ENCODE assay signal across 10 cellular contexts in the genomic region with DNA sequence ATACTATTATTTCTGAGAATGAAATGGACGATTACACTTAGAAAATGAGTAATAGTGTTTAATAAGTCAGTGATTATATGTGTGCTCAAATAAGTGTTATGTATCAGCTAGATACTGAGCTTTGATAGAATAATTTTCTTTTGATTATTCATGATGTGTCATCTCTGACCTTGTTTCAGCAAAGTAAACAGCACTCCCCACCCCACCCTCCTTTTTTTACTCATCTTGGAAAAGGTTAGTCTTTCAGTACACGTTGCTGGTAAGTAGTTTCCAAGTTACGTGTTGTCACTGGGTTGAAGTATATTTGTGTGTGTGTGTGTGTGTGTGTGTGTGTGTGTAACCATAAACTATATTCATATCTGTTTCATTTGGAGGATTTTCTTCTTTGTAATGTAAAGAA.
DNase-seq lines count a peak whose midpoint lies in the region; ATAC-seq and TF ChIP-seq lines count a peak whose summit lies in the region.
"Had no signal": no experiment of that assay in that cellular context is flagged by ENCODE, and none has a peak within 500 bp of the region (broad histone marks: within the 10 kb centered on the region; RNA-seq: fewer than 3 reads in every experiment).

No MANE protein-coding gene starts in this region.

- no peaks in the 10 kb centered on the region for H3K27me3 ChIP-seq in Karpas-422 (ENCODE audit: low read length)
- H3K27me3 ChIP-seq: upper lobe of right lung had no signal

- H3K9me3 Mint-ChIP-seq in activated T-helper 2 cell treated with anti-CD3 and anti-CD28 coated beads, Interferon-gamma antibody, Interleukin-2, Interleukin-4, amounts not matched to agents 10 μg/mL and 5 μg/mL and 100 μg/mL, durations not matched to agents 14 hours and 24 hours and 36 hours: no peaks in the 10 kb centered on the region

- intact Hi-C loops in left colon (cut with DNase I, micrococcal nuclease): no loop called here
- intact Hi-C loops in activated T-helper 2 cell treated with anti-CD3 and anti-CD28 coated beads, Interferon-gamma antibody, Interleukin-2, Interleukin-4, amounts not matched to agents 10 μg/mL and 5 μg/mL and 100 μg/mL, durations not matched to agents 14 hours and 24 hours and 36 hours (cut with micrococcal nuclease): no loop called here

- H3K4me3 ChIP-seq in astrocyte of the spinal cord (ENCODE audit: low read depth, low read length) (no peak overlapping the region), Karpas-422 (ENCODE audit: low read length) (no peak overlapping the region)
- H3K4me3 ChIP-seq: upper lobe of right lung had no signal

- H3K27me3 Mint-ChIP-seq in activated T-helper 2 cell treated with anti-CD3 and anti-CD28 coated beads, Interferon-gamma antibody, Interleukin-2, Interleukin-4, amounts not matched to agents 10 μg/mL and 5 μg/mL and 100 μg/mL, durations not matched to agents 14 hours and 24 hours and 36 hours (ENCODE audit: low read depth): no peaks in the 10 kb centered on the region

- no peak overlapping the region for H3K27ac ChIP-seq in Karpas-422 (ENCODE audit: low read length)
- H3K27ac ChIP-seq: upper lobe of right lung had no signal

- no peak overlapping the region for H2AFZ ChIP-seq in Karpas-422 (ENCODE audit: low read length)

- in situ Hi-C loops in astrocyte of the spinal cord (cut with HindIII; ENCODE audit: low sequenced_read_pairs): no loop called here

- DNase-seq in AG09319 (ENCODE audit: extremely low read depth, low read depth): peak; percentile 36
- DNase-seq in HT-29 (ENCODE audit: low spot score): peak; percentile 39
- peak; percentile 86 for DNase-seq in astrocyte of the spinal cord (ENCODE audit: low read depth, low spot score)
- DNase-seq in left colon: no peak
- no peak for DNase-seq in activated T-helper 2 cell treated with anti-CD3 and anti-CD28 coated beads, Interferon-gamma antibody, Interleukin-2, Interleukin-4, amounts not matched to agents 10 μg/mL and 5 μg/mL and 100 μg/mL, durations not matched to agents 14 hours and 24 hours and 36 hours (ENCODE audit: low spot score)
- no peak for DNase-seq in effector CD8-positive, alpha-beta T cell (lab: John Stamatoyannopoulos, UW)
- no peak for DNase-seq in Karpas-422
- no peak for DNase-seq in retina
- DNase-seq: caudate nucleus, upper lobe of right lung had no signal

- H3K4me1 ChIP-seq in Karpas-422 (ENCODE audit: low read length): no peaks in the 10 kb centered on the region
- H3K4me1 ChIP-seq: upper lobe of right lung had no signal

- H3K9me3 ChIP-seq in Karpas-422 (ENCODE audit: low read length): peaks cover 17% of the 10 kb centered on the region
- H3K9me3 ChIP-seq: upper lobe of right lung had no signal

- TF ChIP-seq CTCF in AG09319 (IDR thresholded peaks at IDR 0.05; ENCODE audit: low read depth, low read length) (no peak), astrocyte of the spinal cord (IDR thresholded peaks at IDR 0.05; ENCODE audit: low read depth, low read length) (no peak)

- no peaks in the 10 kb centered on the region for H3K9me2 ChIP-seq in Karpas-422 (replicated peaks; ENCODE audit: insufficient read depth, low read length)

- H3K9ac ChIP-seq in Karpas-422 (ENCODE audit: low read length): no peak overlapping the region

- peaks cover 10% of the 10 kb centered on the region for H3K4me1 Mint-ChIP-seq in activated T-helper 2 cell treated with anti-CD3 and anti-CD28 coated beads, Interferon-gamma antibody, Interleukin-2, Interleukin-4, amounts not matched to agents 10 μg/mL and 5 μg/mL and 100 μg/mL, durations not matched to agents 14 hours and 24 hours and 36 hours (ENCODE audit: low read depth)

- no peaks in the 10 kb centered on the region for H3K79me2 ChIP-seq in Karpas-422 (ENCODE audit: low read length)

- no peak overlapping the region for H3K4me3 Mint-ChIP-seq in activated T-helper 2 cell treated with anti-CD3 and anti-CD28 coated beads, Interferon-gamma antibody, Interleukin-2, Interleukin-4, amounts not matched to agents 10 μg/mL and 5 μg/mL and 100 μg/mL, durations not matched to agents 14 hours and 24 hours and 36 hours (ENCODE audit: low read depth)

- no peak overlapping the region for H3K27ac Mint-ChIP-seq in activated T-helper 2 cell treated with anti-CD3 and anti-CD28 coated beads, Interferon-gamma antibody, Interleukin-2, Interleukin-4, amounts not matched to agents 10 μg/mL and 5 μg/mL and 100 μg/mL, durations not matched to agents 14 hours and 24 hours and 36 hours

- H3K36me3 Mint-ChIP-seq in activated T-helper 2 cell treated with anti-CD3 and anti-CD28 coated beads, Interferon-gamma antibody, Interleukin-2, Interleukin-4, amounts not matched to agents 10 μg/mL and 5 μg/mL and 100 μg/mL, durations not matched to agents 14 hours and 24 hours and 36 hours (ENCODE audit: low read depth): no peaks in the 10 kb centered on the region

- no peaks in the 10 kb centered on the region for H3K36me3 ChIP-seq in Karpas-422 (ENCODE audit: insufficient read depth, low read length)

- no peaks in the 10 kb centered on the region for H4K20me1 ChIP-seq in Karpas-422 (ENCODE audit: insufficient read depth, low read depth, low read length)

- peak; percentile 58 for ATAC-seq in left colon
- ATAC-seq: upper lobe of right lung had no signal

- no peak overlapping the region for H3K4me2 ChIP-seq in Karpas-422 (ENCODE audit: low read depth, low read length, poor library complexity, severe bottlenecking)

Comparison
In these comparisons a context has a peak if more than half of its experiments do, and no peak if none do; other contexts are left out.
1. DNase-seq: peak in AG09319 (single experiment), HT-29 (single experiment) and astrocyte of the spinal cord (single experiment); none in left colon (0 of 2), activated T-helper 2 cell treated with anti-CD3 and anti-CD28 coated beads, Interferon-gamma antibody, Interleukin-2, Interleukin-4, amounts not matched to agents 10 μg/mL and 5 μg/mL and 100 μg/mL, durations not matched to agents 14 hours and 24 hours and 36 hours (single experiment), effector CD8-positive, alpha-beta T cell (single experiment), Karpas-422 (single experiment) and retina (single experiment).